7 cellular contexts compared by ENCODE assay signal in genomic region chr1:145041519-145041918, GRCh38. TPM values are rescaled to one million over a fixed set of nuclear protein-coding genes. Genes with fewer than 3 reads are reported as not detected.
DNase-seq lines count a peak whose midpoint lies in the region; ATAC-seq lines count a peak whose summit lies in the region.
"Not testable (repeated sequence)": the region's sequence is repeated elsewhere in the genome, so short reads cannot be mapped to it uniquely, and the experiment has no call there.

No MANE protein-coding gene starts in this region.

- H3K9me3 ChIP-seq in T-helper 17 cell (ENCODE audit: control insufficient read depth, low read length, poor library complexity, severe bottlenecking): not testable (repeated sequence)

- H3K27me3 Mint-ChIP-seq in T-helper 17 cell: not testable (repeated sequence)

- DNase-seq in T-helper 17 cell: not testable (repeated sequence)

- H3K36me3 Mint-ChIP-seq in T-helper 17 cell (ENCODE audit: low read depth): not testable (repeated sequence)

- H3K4me1 Mint-ChIP-seq in T-helper 17 cell: not testable (repeated sequence)

- H3K27ac Mint-ChIP-seq in T-helper 17 cell: not testable (repeated sequence)

- not testable (repeated sequence) for H3K4me3 Mint-ChIP-seq in T-helper 17 cell

- ATAC-seq in GM18861 (IDR thresholded peaks at IDR 0.05; ENCODE audit: unreplicated experiment): peak; percentile 69
- peak; percentile 68 for ATAC-seq in GM19438 (IDR thresholded peaks at IDR 0.05; ENCODE audit: low read depth, unreplicated experiment)
- peak; percentile 96 for ATAC-seq in GM21723 (IDR thresholded peaks at IDR 0.05; ENCODE audit: unreplicated experiment)
- peak; percentile 92 for ATAC-seq in HG02938 (IDR thresholded peaks at IDR 0.05; ENCODE audit: unreplicated experiment)
- peak; percentile 93 for ATAC-seq in HG03354 (IDR thresholded peaks at IDR 0.05; ENCODE audit: poor library complexity, severe bottlenecking, unreplicated experiment)
- peak; percentile 66 for ATAC-seq in T-helper 17 cell
- peak; percentile 29 for ATAC-seq in esophagus mucosa

RNA-seq across cellular contexts. Expression of gene SRGAP2B, which starts 53.6 kb away (rescaled TPM):
- total RNA-seq in T-helper 17 cell: 10 to 100 TPM; 22.5 to 23.0 TPM
- 25.9 TPM for total RNA-seq in esophagus mucosa

RNA-seq across cellular contexts. Expression of gene FAM72D, which starts 54.3 kb away (rescaled TPM):
- under 1 TPM in 1 of 2 donors, not detected in 1; 0.37 TPM for total RNA-seq in T-helper 17 cell
- 2.8 TPM for total RNA-seq in esophagus mucosa

Comparison
In these comparisons a context has a peak if more than half of its experiments do, and no peak if none do; other contexts are left out.
1. ATAC-seq: peak in every context shown above with its lines; median percentile 96 in GM21723; 93 in HG03354; 92 in HG02938; 69 in GM18861; 68 in GM19438; 66 in T-helper 17 cell; 29 in esophagus mucosa.